ENCODE assay signal across 14 cellular contexts in genomic region chr5:175872287-175873089, GRCh38. TPM values are rescaled to one million over a fixed set of nuclear protein-coding genes. Genes with fewer than 3 reads are reported as not detected.
DNase-seq lines count a peak whose midpoint lies in the region; ATAC-seq and TF ChIP-seq lines count a peak whose summit lies in the region.
"Had no signal": no experiment of that assay in that cellular context is flagged by ENCODE, and none has a peak within 500 bp of the region (broad histone marks: within the 10 kb centered on the region; RNA-seq: fewer than 3 reads in every experiment).

No MANE protein-coding gene starts in this region.

- no peaks in the 10 kb centered on the region for H3K9me3 Mint-ChIP-seq in activated CD8-positive, alpha-beta T cell treated with anti-CD3 and anti-CD28 coated beads for 36 hours
- no peaks in the 10 kb centered on the region for H3K9me3 Mint-ChIP-seq in activated CD8-positive, alpha-beta T cell treated with anti-CD3 and anti-CD28 coated beads, Interleukin-2, amount 10 ng/mL, durations not matched to agents 7 days and 5 days (ENCODE audit: insufficient read depth)
- H3K9me3 Mint-ChIP-seq: activated T-cell treated with anti-CD3 and anti-CD28 coated beads, Interleukin-2, amount 50 U/mL, for 4 hours had no signal

- no peak for TF ChIP-seq CTCF in activated CD8-positive, alpha-beta T cell treated with anti-CD3 and anti-CD28 coated beads for 36 hours (IDR thresholded peaks at IDR 0.05)
- TF ChIP-seq CTCF in hepatocyte (IDR thresholded peaks at IDR 0.05; ENCODE audit: poor library complexity), result no peak
- peak in 1 of 11 experiments; percentile 4 for TF ChIP-seq CTCF in spleen (IDR thresholded peaks at IDR 0.05 in 8 of 11, conservative IDR thresholded peaks at IDR 0.05 in 3 of 11)

- no peak overlapping the region for H2AFZ ChIP-seq in hepatocyte

- WGBS in hepatocyte (ENCODE audit: low lambda C conversion rate, missing lambda C conversion rate), result 6% methylated on average over 10 of the region's 56 CpGs
- 2 to 6% (median 4%) methylated on average over 26 to 56 of the region's 56 CpGs for WGBS in spleen, 5 donors

- H3K4me3 ChIP-seq in hepatocyte, result no peak overlapping the region
- peak overlapping the region in 3 of 8 donors; percentile 18 to 49 (median 22) for H3K4me3 ChIP-seq in spleen
- H3K4me3 ChIP-seq in HAP-1, result no peak overlapping the region
- H3K4me3 ChIP-seq: lung, right lobe of liver had no signal

- DNase-seq in activated CD8-positive, alpha-beta T cell treated with anti-CD3 and anti-CD28 coated beads for 36 hours, result peak; percentile 6
- no peak for DNase-seq in activated CD8-positive, alpha-beta T cell treated with anti-CD3 and anti-CD28 coated beads, Interleukin-2, amount 10 ng/mL, durations not matched to agents 7 days and 5 days
- DNase-seq in NCI-H2171 treated with DMSO at 0.1 percent for 48 hours (lab: John Stamatoyannopoulos, UW), result peak; percentile 43
- DNase-seq in hepatocyte (ENCODE audit: low spot score), result no peak
- peak; percentile 81 for DNase-seq in spleen
- no peak for DNase-seq in HAP-1 (ENCODE audit: low spot score in 2 of 2)
- DNase-seq in HEK293T (ENCODE audit: extremely low spot score), result no peak
- no peak for DNase-seq in stimulated activated CD4-positive, alpha-beta T cell treated with anti-CD3 and anti-CD28 coated beads, Interleukin-2, amount 100 ng/mL, for 48 hours
- DNase-seq: NCI-H446 treated with DMSO at 0.1 percent for 48 hours had no signal

- POLR2A ChIA-PET in activated CD8-positive, alpha-beta T cell treated with anti-CD3 and anti-CD28 coated beads for 36 hours (lab: Charles Lee), result no interaction called here
- POLR2A ChIA-PET in activated CD8-positive, alpha-beta T cell treated with anti-CD3 and anti-CD28 coated beads, Interleukin-2, amount 10 ng/mL, durations not matched to agents 7 days and 5 days (lab: Charles Lee), result no interaction called here
- POLR2A ChIA-PET in HEK293T (lab: Yijun Ruan, JAX), result no interaction called here

- in situ Hi-C loops in HAP-1 (cut with MboI; ENCODE audit: low sequenced_read_pairs), result no loop called here

- H3K79me2 ChIP-seq in hepatocyte, result no peaks in the 10 kb centered on the region

- H3K9me3 ChIP-seq in hepatocyte (ENCODE audit: low read depth), result no peaks in the 10 kb centered on the region
- no peaks in the 10 kb centered on the region for H3K9me3 ChIP-seq in spleen
- H3K9me3 ChIP-seq in HAP-1, result no peaks in the 10 kb centered on the region
- H3K9me3 ChIP-seq: right lobe of liver had no signal

- H3K4me1 ChIP-seq in hepatocyte (ENCODE audit: insufficient read depth) (peaks cover 13% of the 10 kb centered on the region), spleen (peaks cover 0 to 22% (median 15%) of the 10 kb centered on the region in 6 donors), HAP-1 (no peaks in the 10 kb centered on the region)

- H3K27ac ChIP-seq in hepatocyte (no peak overlapping the region), spleen (peak overlapping the region in 1 of 8 donors; percentile 39)
- H3K27ac ChIP-seq: C4-2B, right lobe of liver had no signal

- CTCF ChIA-PET in activated CD8-positive, alpha-beta T cell treated with anti-CD3 and anti-CD28 coated beads for 36 hours (lab: Charles Lee), result interaction anchor here (0.6 to 2.1 kb wide), 6 partner anchors 13 to 337 kb away, joined by 3 to 6 read pairs (median 4); no protein-coding TSS in a partner anchor
- CTCF ChIA-PET in activated CD8-positive, alpha-beta T cell treated with anti-CD3 and anti-CD28 coated beads, Interleukin-2, amount 10 ng/mL, durations not matched to agents 7 days and 5 days (lab: Charles Lee), result interaction anchor here (1.3 kb wide), 1 partner anchor 12 kb away, joined by 3 read pairs; no protein-coding TSS in a partner anchor
- CTCF ChIA-PET in HEK293T (lab: Yijun Ruan, JAX), result interaction anchor here (0.8 to 1.3 kb wide), 3 partner anchors 63 to 143 kb away, joined by 3 to 4 read pairs (median 4); no protein-coding TSS in a partner anchor

- no peaks in the 10 kb centered on the region for H4K20me1 ChIP-seq in hepatocyte (ENCODE audit: insufficient read depth, poor library complexity, severe bottlenecking)

- no peaks in the 10 kb centered on the region for H3K9me2 ChIP-seq in hepatocyte (replicated peaks; ENCODE audit: insufficient read depth)

- H3K4me2 ChIP-seq in hepatocyte, result peak overlapping the region; percentile 87

- ATAC-seq in activated CD8-positive, alpha-beta T cell treated with anti-CD3 and anti-CD28 coated beads for 36 hours, result no peak
- ATAC-seq in activated CD8-positive, alpha-beta T cell treated with anti-CD3 and anti-CD28 coated beads, Interleukin-2, amount 10 ng/mL, durations not matched to agents 7 days and 5 days, result no peak

- peaks cover 47% of the 10 kb centered on the region for H3K27me3 ChIP-seq in hepatocyte
- peaks cover 3 to 91% (median 45%) of the 10 kb centered on the region in 7 donors for H3K27me3 ChIP-seq in spleen (replicated peaks in 1 of 7)
- H3K27me3 ChIP-seq in HAP-1 (ENCODE audit: low read depth), result peaks cover 16% of the 10 kb centered on the region

- H3K36me3 ChIP-seq in hepatocyte (replicated peaks; ENCODE audit: insufficient read depth, low read depth) (no peaks in the 10 kb centered on the region), spleen (no peaks in the 10 kb centered on the region), HAP-1 (replicated peaks) (no peaks in the 10 kb centered on the region)
- H3K36me3 ChIP-seq: right lobe of liver had no signal

- H3K4me1 Mint-ChIP-seq in activated CD8-positive, alpha-beta T cell treated with anti-CD3 and anti-CD28 coated beads for 36 hours (ENCODE audit: low read depth), result peaks cover 8% of the 10 kb centered on the region
- H3K4me1 Mint-ChIP-seq in activated CD8-positive, alpha-beta T cell treated with anti-CD3 and anti-CD28 coated beads, Interleukin-2, amount 10 ng/mL, durations not matched to agents 7 days and 5 days (ENCODE audit: low read depth), result peaks cover 3% of the 10 kb centered on the region

- H3K27ac Mint-ChIP-seq in activated CD8-positive, alpha-beta T cell treated with anti-CD3 and anti-CD28 coated beads for 36 hours, result no peak overlapping the region
- H3K27ac Mint-ChIP-seq in activated CD8-positive, alpha-beta T cell treated with anti-CD3 and anti-CD28 coated beads, Interleukin-2, amount 10 ng/mL, durations not matched to agents 7 days and 5 days, result no peak overlapping the region

- no peaks in the 10 kb centered on the region for H3K36me3 Mint-ChIP-seq in activated CD8-positive, alpha-beta T cell treated with anti-CD3 and anti-CD28 coated beads for 36 hours (ENCODE audit: low read depth)
- no peaks in the 10 kb centered on the region for H3K36me3 Mint-ChIP-seq in activated CD8-positive, alpha-beta T cell treated with anti-CD3 and anti-CD28 coated beads, Interleukin-2, amount 10 ng/mL, durations not matched to agents 7 days and 5 days (ENCODE audit: low read depth)

- peaks cover 45% of the 10 kb centered on the region for H3K27me3 Mint-ChIP-seq in activated CD8-positive, alpha-beta T cell treated with anti-CD3 and anti-CD28 coated beads for 36 hours
- H3K27me3 Mint-ChIP-seq in activated CD8-positive, alpha-beta T cell treated with anti-CD3 and anti-CD28 coated beads, Interleukin-2, amount 10 ng/mL, durations not matched to agents 7 days and 5 days (ENCODE audit: low read depth), result peaks cover 46% of the 10 kb centered on the region

- H3K4me3 Mint-ChIP-seq in activated CD8-positive, alpha-beta T cell treated with anti-CD3 and anti-CD28 coated beads for 36 hours, result no peak overlapping the region
- H3K4me3 Mint-ChIP-seq in activated CD8-positive, alpha-beta T cell treated with anti-CD3 and anti-CD28 coated beads, Interleukin-2, amount 10 ng/mL, durations not matched to agents 7 days and 5 days, result no peak overlapping the region
- H3K4me3 Mint-ChIP-seq: activated T-cell treated with anti-CD3 and anti-CD28 coated beads, Interleukin-2, amount 50 U/mL, for 4 hours had no signal

- intact Hi-C loops in activated CD8-positive, alpha-beta T cell treated with anti-CD3 and anti-CD28 coated beads for 36 hours (cut with micrococcal nuclease), result no loop called here
- intact Hi-C loops in spleen (cut with DNase I; ENCODE audit: low total_unique reads), result no loop called here

- TF ChIP-seq POLR2A in spleen (IDR thresholded peaks at IDR 0.05), result no peak

TF ChIP-seq in HEK293T, 16 proteins besides CTCF, POLR2A, EP300 and RAD21:
- TF ChIP-seq SUZ12 (IDR thresholded peaks at IDR 0.05) (no peak), CTBP1 (IDR thresholded peaks at IDR 0.05; ENCODE audit: borderline replicate concordance) (no peak), TARDBP (IDR thresholded peaks at IDR 0.05) (no peak), BHLHE40 (IDR thresholded peaks at IDR 0.05; ENCODE audit: borderline replicate concordance) (no peak), NFRKB (IDR thresholded peaks at IDR 0.05) (no peak), FOXK2 (IDR thresholded peaks at IDR 0.05) (no peak), SP1 (IDR thresholded peaks at IDR 0.05) (no peak), L3MBTL2 (conservative IDR thresholded peaks at IDR 0.05) (no peak), ZNF384 (IDR thresholded peaks at IDR 0.05) (no peak), FOXM1 (IDR thresholded peaks at IDR 0.05; ENCODE audit: borderline replicate concordance) (no peak), HDGF (IDR thresholded peaks at IDR 0.05; ENCODE audit: borderline replicate concordance) (no peak), ELF4 (IDR thresholded peaks at IDR 0.05) (no peak), LEF1 (IDR thresholded peaks at IDR 0.05; ENCODE audit: borderline replicate concordance) (no peak), FOXA1 (IDR thresholded peaks at IDR 0.05) (no peak), ARNT (IDR thresholded peaks at IDR 0.05) (no peak)
- TF ChIP-seq, protein P1, sequence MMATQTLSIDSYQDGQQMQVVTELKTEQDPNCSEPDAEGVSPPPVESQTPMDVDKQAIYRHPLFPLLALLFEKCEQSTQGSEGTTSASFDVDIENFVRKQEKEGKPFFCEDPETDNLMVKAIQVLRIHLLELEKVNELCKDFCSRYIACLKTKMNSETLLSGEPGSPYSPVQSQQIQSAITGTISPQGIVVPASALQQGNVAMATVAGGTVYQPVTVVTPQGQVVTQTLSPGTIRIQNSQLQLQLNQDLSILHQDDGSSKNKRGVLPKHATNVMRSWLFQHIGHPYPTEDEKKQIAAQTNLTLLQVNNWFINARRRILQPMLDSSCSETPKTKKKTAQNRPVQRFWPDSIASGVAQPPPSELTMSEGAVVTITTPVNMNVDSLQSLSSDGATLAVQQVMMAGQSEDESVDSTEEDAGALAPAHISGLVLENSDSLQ (IDR thresholded peaks at IDR 0.05), result no peak

RNA-seq across cellular contexts. Expression of gene CPLX2, which starts 1.1 kb away (rescaled TPM):
- total RNA-seq in activated CD8-positive, alpha-beta T cell treated with anti-CD3 and anti-CD28 coated beads for 36 hours, result not detected
- total RNA-seq in activated CD8-positive, alpha-beta T cell treated with anti-CD3 and anti-CD28 coated beads, Interleukin-2, amount 10 ng/mL, durations not matched to agents 7 days and 5 days, result not detected
- total RNA-seq in hepatocyte, result 0.10 and 0.32 TPM in 2 replicates
- 0.33 and 0.41 TPM in 2 replicates for polyA plus RNA-seq in hepatocyte
- total RNA-seq in spleen, result not detected
- polyA plus RNA-seq in spleen, result under 1 TPM in 1 of 3 donors, not detected in 2; 0.10 TPM
- total RNA-seq: bronchial epithelial cell had no signal

Comparison
In these comparisons a context has a peak if more than half of its experiments do, and no peak if none do; other contexts are left out.
1. DNase-seq: peak in activated CD8-positive, alpha-beta T cell treated with anti-CD3 and anti-CD28 coated beads for 36 hours (single experiment), NCI-H2171 treated with DMSO at 0.1 percent for 48 hours (single experiment) and spleen (single experiment); none in activated CD8-positive, alpha-beta T cell treated with anti-CD3 and anti-CD28 coated beads, Interleukin-2, amount 10 ng/mL, durations not matched to agents 7 days and 5 days (single experiment), hepatocyte (single experiment), HAP-1 (0 of 2), HEK293T (single experiment) and stimulated activated CD4-positive, alpha-beta T cell treated with anti-CD3 and anti-CD28 coated beads, Interleukin-2, amount 100 ng/mL, for 48 hours (0 of 2).